ENCODE assay signal across 2 cellular contexts in the genomic region with DNA sequence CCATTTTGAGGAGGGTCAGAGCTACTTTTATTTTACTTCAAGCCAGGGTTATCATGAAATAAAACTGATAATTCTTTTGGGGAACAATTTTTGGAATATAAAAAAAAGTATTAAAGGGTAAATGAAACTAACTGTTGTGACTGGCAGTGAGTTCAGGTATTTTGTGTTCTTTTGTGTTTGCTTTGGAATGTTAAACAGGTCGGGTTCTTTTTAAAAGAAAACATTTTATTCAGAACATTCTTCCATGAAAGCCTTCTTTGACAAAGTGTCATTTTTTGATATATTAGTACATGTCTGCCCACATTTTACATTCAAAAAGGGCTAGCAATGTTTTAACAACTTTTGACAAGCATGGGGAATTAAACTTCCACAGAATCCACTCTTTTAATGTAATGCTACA.
TF ChIP-seq lines count a peak whose summit lies in the region.

No MANE protein-coding gene starts in this region.

TF ChIP-seq in SK-N-SH, 30 proteins besides CTCF, POLR2A, EP300 and RAD21 (continued from another document):
- no peak for TF ChIP-seq ELF1 (IDR thresholded peaks at IDR 0.05)
- TF ChIP-seq, protein P1, sequence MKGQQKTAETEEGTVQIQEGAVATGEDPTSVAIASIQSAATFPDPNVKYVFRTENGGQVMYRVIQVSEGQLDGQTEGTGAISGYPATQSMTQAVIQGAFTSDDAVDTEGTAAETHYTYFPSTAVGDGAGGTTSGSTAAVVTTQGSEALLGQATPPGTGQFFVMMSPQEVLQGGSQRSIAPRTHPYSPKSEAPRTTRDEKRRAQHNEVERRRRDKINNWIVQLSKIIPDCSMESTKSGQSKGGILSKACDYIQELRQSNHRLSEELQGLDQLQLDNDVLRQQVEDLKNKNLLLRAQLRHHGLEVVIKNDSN (IDR thresholded peaks at IDR 0.05; ENCODE audit: borderline replicate concordance, low read depth) = no peak
- no peak for TF ChIP-seq FOSL2 (IDR thresholded peaks at IDR 0.05; ENCODE audit: borderline replicate concordance, low read depth)
- TF ChIP-seq POLR2AphosphoS5 (IDR thresholded peaks at IDR 0.05; ENCODE audit: low read depth, low read length) = no peak
- TF ChIP-seq, protein P2, sequence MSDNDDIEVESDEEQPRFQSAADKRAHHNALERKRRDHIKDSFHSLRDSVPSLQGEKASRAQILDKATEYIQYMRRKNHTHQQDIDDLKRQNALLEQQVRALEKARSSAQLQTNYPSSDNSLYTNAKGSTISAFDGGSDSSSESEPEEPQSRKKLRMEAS (IDR thresholded peaks at IDR 0.05; ENCODE audit: low read depth) = no peak
- no peak for TF ChIP-seq NRF1 (IDR thresholded peaks at IDR 0.05; ENCODE audit: low read depth, low read length)
- TF ChIP-seq, protein P3, sequence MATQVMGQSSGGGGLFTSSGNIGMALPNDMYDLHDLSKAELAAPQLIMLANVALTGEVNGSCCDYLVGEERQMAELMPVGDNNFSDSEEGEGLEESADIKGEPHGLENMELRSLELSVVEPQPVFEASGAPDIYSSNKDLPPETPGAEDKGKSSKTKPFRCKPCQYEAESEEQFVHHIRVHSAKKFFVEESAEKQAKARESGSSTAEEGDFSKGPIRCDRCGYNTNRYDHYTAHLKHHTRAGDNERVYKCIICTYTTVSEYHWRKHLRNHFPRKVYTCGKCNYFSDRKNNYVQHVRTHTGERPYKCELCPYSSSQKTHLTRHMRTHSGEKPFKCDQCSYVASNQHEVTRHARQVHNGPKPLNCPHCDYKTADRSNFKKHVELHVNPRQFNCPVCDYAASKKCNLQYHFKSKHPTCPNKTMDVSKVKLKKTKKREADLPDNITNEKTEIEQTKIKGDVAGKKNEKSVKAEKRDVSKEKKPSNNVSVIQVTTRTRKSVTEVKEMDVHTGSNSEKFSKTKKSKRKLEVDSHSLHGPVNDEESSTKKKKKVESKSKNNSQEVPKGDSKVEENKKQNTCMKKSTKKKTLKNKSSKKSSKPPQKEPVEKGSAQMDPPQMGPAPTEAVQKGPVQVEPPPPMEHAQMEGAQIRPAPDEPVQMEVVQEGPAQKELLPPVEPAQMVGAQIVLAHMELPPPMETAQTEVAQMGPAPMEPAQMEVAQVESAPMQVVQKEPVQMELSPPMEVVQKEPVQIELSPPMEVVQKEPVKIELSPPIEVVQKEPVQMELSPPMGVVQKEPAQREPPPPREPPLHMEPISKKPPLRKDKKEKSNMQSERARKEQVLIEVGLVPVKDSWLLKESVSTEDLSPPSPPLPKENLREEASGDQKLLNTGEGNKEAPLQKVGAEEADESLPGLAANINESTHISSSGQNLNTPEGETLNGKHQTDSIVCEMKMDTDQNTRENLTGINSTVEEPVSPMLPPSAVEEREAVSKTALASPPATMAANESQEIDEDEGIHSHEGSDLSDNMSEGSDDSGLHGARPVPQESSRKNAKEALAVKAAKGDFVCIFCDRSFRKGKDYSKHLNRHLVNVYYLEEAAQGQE (IDR thresholded peaks at IDR 0.05; ENCODE audit: low read depth, low read length) = no peak
- no peak for TF ChIP-seq CHD2 (IDR thresholded peaks at IDR 0.05; ENCODE audit: low read length, partially characterized antibody)
TF ChIP-seq in SK-N-SH: peak in this region for 0.

TF ChIP-seq in H1, 55 proteins besides CTCF, POLR2A, EP300 and RAD21 (continued from another document):
- TF ChIP-seq, protein P4, sequence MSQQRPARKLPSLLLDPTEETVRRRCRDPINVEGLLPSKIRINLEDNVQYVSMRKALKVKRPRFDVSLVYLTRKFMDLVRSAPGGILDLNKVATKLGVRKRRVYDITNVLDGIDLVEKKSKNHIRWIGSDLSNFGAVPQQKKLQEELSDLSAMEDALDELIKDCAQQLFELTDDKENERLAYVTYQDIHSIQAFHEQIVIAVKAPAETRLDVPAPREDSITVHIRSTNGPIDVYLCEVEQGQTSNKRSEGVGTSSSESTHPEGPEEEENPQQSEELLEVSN (IDR thresholded peaks at IDR 0.05) = no peak
- TF ChIP-seq TBP (IDR thresholded peaks at IDR 0.05; ENCODE audit: low read depth, low read length) (no peak), BRCA1 (IDR thresholded peaks at IDR 0.05; ENCODE audit: low read depth, low read length) (no peak), KDM5A (IDR thresholded peaks at IDR 0.05; ENCODE audit: low read length) (no peak), FOSL1 (IDR thresholded peaks at IDR 0.05; ENCODE audit: insufficient read depth, low read depth, low read length) (no peak), MAFK (IDR thresholded peaks at IDR 0.05; ENCODE audit: low read depth, low read length) (no peak), NRF1 (IDR thresholded peaks at IDR 0.05; ENCODE audit: low read depth, low read length) (no peak)
